In the genomic region with DNA sequence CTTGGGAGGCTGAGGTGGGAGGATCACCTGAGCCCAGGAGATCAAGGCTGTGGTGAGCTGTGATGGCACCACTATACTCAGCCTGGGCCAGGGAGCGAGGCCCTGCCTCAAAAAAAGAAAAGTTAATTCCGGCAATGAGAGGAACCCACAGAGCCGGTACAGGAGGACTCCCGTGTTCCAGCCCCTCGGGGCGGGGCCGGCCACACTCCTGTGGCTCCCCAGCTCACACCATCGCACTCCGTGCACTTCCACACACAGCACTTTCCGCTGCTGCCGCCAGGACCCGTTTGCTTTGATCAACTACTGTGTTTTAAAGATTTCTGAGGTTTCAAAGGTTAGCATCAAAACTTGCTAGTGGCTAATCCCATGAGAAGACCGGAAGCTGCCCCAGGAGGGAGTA, we compare ENCODE assay signal across 26 cellular contexts.
"Had no signal": no experiment of that assay in that cellular context is flagged by ENCODE, and none has a peak within 500 bp of the region (broad histone marks: within the 10 kb centered on the region; RNA-seq: fewer than 3 reads in every experiment).

No MANE protein-coding gene starts in this region.

- H3K9me3 Mint-ChIP-seq: activated naive CD4-positive, alpha-beta T cell treated with anti-CD3 and anti-CD28 coated beads, Interleukin-2, amount 50 U/mL, for 24 hours; activated T-cell treated with anti-CD3 and anti-CD28 coated beads, Interleukin-2, amount 50 U/mL, for 24 hours; activated T-helper 1 cell treated with anti-CD3 and anti-CD28 coated beads, Interleukin-12 subunit alpha, Interleukin-12 subunit beta, Interleukin-2, Interleukin-4 antibody, amounts not matched to agents 30 ng/mL and 10 ng/mL and 1 ng/mL, durations not matched to agents 14 hours and 24 hours and 36 hours had no signal

- H3K27ac Mint-ChIP-seq: activated CD8-positive, alpha-beta memory T cell treated with anti-CD3 and anti-CD28 coated beads, Interleukin-2, amount 10 ng/mL, durations not matched to agents 7 days and 5 days; activated naive CD4-positive, alpha-beta T cell treated with anti-CD3 and anti-CD28 coated beads, Interleukin-2, amount 50 U/mL, for 24 hours; activated T-cell treated with anti-CD3 and anti-CD28 coated beads, Interleukin-2, amount 50 U/mL, for 24 hours; activated T-helper 1 cell treated with anti-CD3 and anti-CD28 coated beads, Interleukin-12 subunit alpha, Interleukin-12 subunit beta, Interleukin-2, Interleukin-4 antibody, amounts not matched to agents 30 ng/mL and 10 ng/mL and 1 ng/mL, durations not matched to agents 14 hours and 24 hours and 36 hours had no signal

- H3K4me3 ChIP-seq: ascending aorta, body of pancreas, MG63 had no signal

- H3K36me3 Mint-ChIP-seq: activated CD8-positive, alpha-beta memory T cell treated with anti-CD3 and anti-CD28 coated beads, Interleukin-2, amount 10 ng/mL, durations not matched to agents 7 days and 5 days had no signal

- H3K27me3 Mint-ChIP-seq: activated CD8-positive, alpha-beta memory T cell treated with anti-CD3 and anti-CD28 coated beads, Interleukin-2, amount 10 ng/mL, durations not matched to agents 7 days and 5 days; activated naive CD4-positive, alpha-beta T cell treated with anti-CD3 and anti-CD28 coated beads, Interleukin-2, amount 50 U/mL, for 24 hours; activated T-cell treated with anti-CD3 and anti-CD28 coated beads, Interleukin-2, amount 50 U/mL, for 24 hours had no signal

- H3K27me3 ChIP-seq: ascending aorta, body of pancreas, MG63 had no signal

- ATAC-seq: activated CD4-positive, CD25-positive, alpha-beta regulatory T cell treated with anti-CD3 and anti-CD28 coated beads, Interleukin-2, amount 50 U/mL, for 24 hours; activated CD8-positive, alpha-beta memory T cell treated with anti-CD3 and anti-CD28 coated beads, Interleukin-2, amount 10 ng/mL, durations not matched to agents 7 days and 5 days; body of pancreas; PC-3 had no signal

- H3K27ac ChIP-seq: ascending aorta, body of pancreas had no signal

- H3K9me3 ChIP-seq: ascending aorta, body of pancreas, MG63 had no signal

- DNase-seq: activated CD4-positive, alpha-beta T cell treated with anti-CD3 and anti-CD28 coated beads for 48 hours; activated CD4-positive, alpha-beta T cell treated with anti-CD3 and anti-CD28 coated beads, Interleukin-2, amount 50 U/mL, for 4 hours; activated CD8-positive, alpha-beta memory T cell treated with anti-CD3 and anti-CD28 coated beads, Interleukin-2, amount 10 ng/mL, durations not matched to agents 7 days and 5 days; activated effector memory CD4-positive, alpha-beta T cell treated with Interleukin-2 at 50 U/mL for 16 hours; activated naive CD4-positive, alpha-beta T cell; activated T-cell treated with anti-CD3 and anti-CD28 coated beads, Interleukin-2, amount 50 U/mL, for 24 hours; body of pancreas; central memory CD4-positive, alpha-beta T cell; MG63; MV-4-11; NCI-H1092 treated with DMSO at 0.1 percent for 48 hours; NCI-H1417 treated with DMSO at 0.1 percent for 48 hours; NCI-H1694; NCI-H2029; NCI-H2107; NCI-H2171 treated with DMSO at 0.1 percent for 48 hours; NCI-H345; NCI-H510A; NCI-H526 treated with DMSO at 0.1 percent for 48 hours; PC-3; SIG-M5; T-helper 1 cell had no signal

- H3K4me3 Mint-ChIP-seq: activated CD8-positive, alpha-beta memory T cell treated with anti-CD3 and anti-CD28 coated beads, Interleukin-2, amount 10 ng/mL, durations not matched to agents 7 days and 5 days; activated naive CD4-positive, alpha-beta T cell treated with anti-CD3 and anti-CD28 coated beads, Interleukin-2, amount 50 U/mL, for 24 hours; activated T-cell treated with anti-CD3 and anti-CD28 coated beads, Interleukin-2, amount 50 U/mL, for 24 hours; activated T-helper 1 cell treated with anti-CD3 and anti-CD28 coated beads, Interleukin-12 subunit alpha, Interleukin-12 subunit beta, Interleukin-2, Interleukin-4 antibody, amounts not matched to agents 30 ng/mL and 10 ng/mL and 1 ng/mL, durations not matched to agents 14 hours and 24 hours and 36 hours had no signal

- H3K4me1 ChIP-seq: ascending aorta, body of pancreas had no signal
